Comparison of ENCODE assay signal across 9 cellular contexts in genomic region chr6:31729515-31729978, GRCh38. TPM values are rescaled to one million over a fixed set of nuclear protein-coding genes. Genes with fewer than 3 reads are reported as not detected.
DNase-seq lines count a peak whose midpoint lies in the region; ATAC-seq and TF ChIP-seq lines count a peak whose summit lies in the region.
"Had no signal": no experiment of that assay in that cellular context is flagged by ENCODE, and none has a peak within 500 bp of the region (broad histone marks: within the 10 kb centered on the region; RNA-seq: fewer than 3 reads in every experiment).

No MANE protein-coding gene starts in this region.

- no peaks in the 10 kb centered on the region for H3K9me3 ChIP-seq in sigmoid colon

- H3K36me3 ChIP-seq in sigmoid colon: peaks cover 32 to 59% (median 43%) of the 10 kb centered on the region in 4 donors

- H3K4me1 ChIP-seq in sigmoid colon: peaks cover 0 to 39% (median 33%) of the 10 kb centered on the region in 4 donors

- peak in 1 of 4 experiments; percentile 25 for TF ChIP-seq CTCF in sigmoid colon (IDR thresholded peaks at IDR 0.05)

- TF ChIP-seq EP300 in sigmoid colon (IDR thresholded peaks at IDR 0.05): no peak

- no peaks in the 10 kb centered on the region for H3K27me3 ChIP-seq in sigmoid colon

- intact Hi-C loops in sigmoid colon (cut with DNase I): loop anchor here (2.0 to 5.0 kb wide), 2 partner anchors 47 to 101 kb away; partner anchors contain the start of gene LY6G5C

- TF ChIP-seq POLR2A in sigmoid colon (IDR thresholded peaks at IDR 0.05): peak; percentile 23 to 29

- ATAC-seq in GM21447 (IDR thresholded peaks at IDR 0.05; ENCODE audit: unreplicated experiment) (peak; percentile 47), GM18519 (IDR thresholded peaks at IDR 0.05; ENCODE audit: low FRiP score, unreplicated experiment) (no peak)

- peak overlapping the region; percentile 96 to 99 (median 98) for H3K27ac ChIP-seq in sigmoid colon

- WGBS in sigmoid colon, 2 donors: 0 to 1% methylated on average over 29 of the region's 29 CpGs

- DNase-seq in C1 segment of cervical spinal cord (lab: John Stamatoyannopoulos, UW): peak; percentile 50 to 93 (median 83)
- peak; percentile 85 for DNase-seq in NAMALWA (ENCODE audit: low spot score)
- peak; percentile 94 for DNase-seq in UCSD-AML1 (lab: John Stamatoyannopoulos, UW; ENCODE audit: unreplicated experiment)
- peak; percentile 65 for DNase-seq in brain pericyte (ENCODE audit: low read depth, low spot score)
- peak; percentile 97 for DNase-seq in sigmoid colon

- H3K4me3 ChIP-seq in iPS-11a (ENCODE audit: low read depth, low read length) (peak overlapping the region; percentile 82), sigmoid colon (peak overlapping the region; percentile 78 to 95 (median 84))

RNA-seq across cellular contexts. Expression of gene DDAH2, which starts 0.4 kb away (rescaled TPM):
- 100 to 1,000 TPM in 2 of 4 donors, 10 to 100 TPM in 2; 86.7 to 146 (median 107) TPM for total RNA-seq in sigmoid colon
- 100 to 1,000 TPM; 137 to 340 (median 213) TPM for polyA plus RNA-seq in sigmoid colon

RNA-seq across cellular contexts. Expression of gene MPIG6B, which starts 6.4 kb away (rescaled TPM):
- total RNA-seq in sigmoid colon: not detected
- polyA plus RNA-seq in sigmoid colon: under 1 TPM in 1 of 3 donors, not detected in 2; 0.13 TPM
- total RNA-seq: T-helper 2 cell treated with Interferon-gamma antibody and Interleukin-4, amounts not matched to agents 100 ng/mL and 5 ng/mL, for 36 hours had no signal

RNA-seq across cellular contexts. Expression of gene CLIC1, which starts 6.8 kb away (rescaled TPM):
- total RNA-seq in sigmoid colon: 100 to 1,000 TPM; 172 to 251 (median 214) TPM
- polyA plus RNA-seq in sigmoid colon: 100 to 1,000 TPM; 623 to 668 (median 634) TPM

RNA-seq across cellular contexts. Expression of gene LY6G6C, which starts 8.0 kb away (rescaled TPM):
- total RNA-seq in sigmoid colon: not detected
- polyA plus RNA-seq in sigmoid colon: 1 to 10 TPM in 2 of 3 donors, under 1 TPM in 1; 0.07 to 1.2 (median 1.2) TPM
- total RNA-seq: T-helper 2 cell treated with Interferon-gamma antibody and Interleukin-4, amounts not matched to agents 100 ng/mL and 5 ng/mL, for 36 hours had no signal

RNA-seq across cellular contexts. Expression of gene MSH5, which starts 10.3 kb away (rescaled TPM):
- total RNA-seq in sigmoid colon: 10 to 100 TPM in 1 of 4 donors, 1 to 10 TPM in 3; 4.2 to 23.5 (median 5.7) TPM
- 10 to 100 TPM in 1 of 3 donors, 1 to 10 TPM in 1, not detected in 1; 1.6 to 18.7 TPM for polyA plus RNA-seq in sigmoid colon
